ENCODE assay signal across 8 cellular contexts in the genomic region with DNA sequence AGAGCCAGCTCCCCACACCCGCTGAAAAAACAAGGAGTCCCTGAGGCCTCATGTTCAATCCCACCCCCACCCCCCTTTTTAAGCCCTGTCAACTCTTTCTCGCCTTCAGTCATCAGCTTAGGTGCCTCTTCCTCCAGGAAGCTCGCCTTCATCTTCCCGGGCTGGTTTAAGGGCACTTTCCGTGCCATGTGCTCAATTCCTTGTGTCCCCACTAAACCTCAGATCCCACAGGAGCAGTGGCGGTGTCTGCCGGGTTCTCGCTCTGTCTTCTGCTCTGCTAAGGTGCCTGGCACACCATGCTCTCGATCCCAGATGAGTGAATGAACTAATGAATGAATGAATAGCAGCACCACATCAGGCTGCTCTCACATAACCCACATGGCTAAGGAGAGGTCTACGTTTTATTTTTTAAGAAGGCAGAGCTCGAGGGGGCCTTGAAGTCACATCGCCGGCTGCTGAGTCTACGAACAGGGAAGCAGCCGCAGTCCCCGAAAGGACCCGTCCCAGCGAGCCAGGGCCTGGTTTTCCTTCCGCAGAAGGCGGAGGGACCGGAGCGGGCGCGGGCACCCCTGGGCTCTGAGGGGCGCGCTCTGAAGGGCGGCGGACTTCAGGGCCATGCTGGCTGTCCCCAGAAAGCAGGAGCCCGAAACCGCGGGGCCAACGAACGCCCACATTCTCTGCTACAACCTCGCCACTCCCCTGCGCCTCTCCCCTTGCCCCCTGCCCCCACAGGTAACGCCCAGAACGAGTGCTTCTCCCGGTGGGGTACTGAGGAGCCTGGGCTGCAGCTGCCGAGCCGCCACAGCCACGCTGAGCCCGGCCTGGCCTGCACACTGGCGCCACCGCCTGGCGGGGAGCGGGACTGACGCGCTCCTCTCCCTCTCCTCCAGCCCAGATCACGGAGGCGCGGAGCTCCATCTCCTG.
DNase-seq lines count a peak whose midpoint lies in the region; ATAC-seq and TF ChIP-seq lines count a peak whose summit lies in the region.

No MANE protein-coding gene starts in this region.

- TF ChIP-seq CTCF in activated CD8-positive, alpha-beta T cell treated with anti-CD3 and anti-CD28 coated beads for 36 hours (IDR thresholded peaks at IDR 0.05), result peak; percentile 93

- ATAC-seq in GM18873 (IDR thresholded peaks at IDR 0.05; ENCODE audit: low FRiP score, unreplicated experiment) (peak; percentile 55), HG03103 (IDR thresholded peaks at IDR 0.05; ENCODE audit: low read depth, unreplicated experiment) (peak; percentile 82)
- ATAC-seq in activated CD8-positive, alpha-beta T cell treated with anti-CD3 and anti-CD28 coated beads for 36 hours, result peak; percentile 97
- peak; percentile 92 for ATAC-seq in effector memory CD8-positive, alpha-beta T cell (replicated peaks)

- no peak overlapping the region for H3K27ac ChIP-seq in mesodermal cell (ENCODE audit: low read depth, low read length, severe bottlenecking)

- H3K36me3 ChIP-seq in mesodermal cell (ENCODE audit: control insufficient read depth, insufficient read depth, low read length), result no peaks in the 10 kb centered on the region

- DNase-seq in AG08396 (ENCODE audit: low spot score) (peak; percentile 88), NCI-H460 (ENCODE audit: extremely low read depth, low read depth) (peak; percentile 48)
- peak; percentile 79 for DNase-seq in activated CD8-positive, alpha-beta T cell treated with anti-CD3 and anti-CD28 coated beads for 36 hours
- peak; percentile 70 to 79 (median 73) for DNase-seq in effector memory CD8-positive, alpha-beta T cell
- peak; percentile 49 for DNase-seq in stimulated activated CD8-positive, alpha-beta memory T cell treated with anti-CD3 and anti-CD28 coated beads, Interleukin-15, amount 100 ng/mL, for 1 hour (ENCODE audit: low read depth)

- H3K27ac Mint-ChIP-seq in activated CD8-positive, alpha-beta T cell treated with anti-CD3 and anti-CD28 coated beads for 36 hours, result no peak overlapping the region
- peak overlapping the region in 1 of 2 donors; percentile 76 for H3K27ac Mint-ChIP-seq in effector memory CD8-positive, alpha-beta T cell

- H3K4me1 Mint-ChIP-seq in activated CD8-positive, alpha-beta T cell treated with anti-CD3 and anti-CD28 coated beads for 36 hours (ENCODE audit: low read depth), result peaks cover 5% of the 10 kb centered on the region
- H3K4me1 Mint-ChIP-seq in effector memory CD8-positive, alpha-beta T cell (ENCODE audit: low read depth in 2 of 2), result peaks cover 6 to 15% of the 10 kb centered on the region in 2 donors

- no peaks in the 10 kb centered on the region for H3K9me3 Mint-ChIP-seq in activated CD8-positive, alpha-beta T cell treated with anti-CD3 and anti-CD28 coated beads for 36 hours
- H3K9me3 Mint-ChIP-seq in effector memory CD8-positive, alpha-beta T cell, result no peaks in the 10 kb centered on the region

- H3K27me3 Mint-ChIP-seq in activated CD8-positive, alpha-beta T cell treated with anti-CD3 and anti-CD28 coated beads for 36 hours, result peaks cover 25% of the 10 kb centered on the region
- peaks cover 20 to 41% of the 10 kb centered on the region in 2 donors for H3K27me3 Mint-ChIP-seq in effector memory CD8-positive, alpha-beta T cell

- peak overlapping the region; percentile 6 for H3K4me3 ChIP-seq in mesodermal cell (ENCODE audit: extremely low read depth, insufficient read depth, low read length, poor library complexity, severe bottlenecking)

- H3K4me3 Mint-ChIP-seq in activated CD8-positive, alpha-beta T cell treated with anti-CD3 and anti-CD28 coated beads for 36 hours, result peak overlapping the region; percentile 53
- H3K4me3 Mint-ChIP-seq in effector memory CD8-positive, alpha-beta T cell, result peak overlapping the region; percentile 61 to 72

- CTCF ChIA-PET in activated CD8-positive, alpha-beta T cell treated with anti-CD3 and anti-CD28 coated beads for 36 hours (lab: Charles Lee), result interaction anchor here (0.6 to 4.4 kb wide), 53 partner anchors 9 to 706 kb away, joined by 3 to 38 read pairs (median 4); no protein-coding TSS in a partner anchor

- peaks cover 15% of the 10 kb centered on the region for H3K4me1 ChIP-seq in mesodermal cell (ENCODE audit: control insufficient read depth, insufficient read depth, low read length, poor library complexity, severe bottlenecking)

- POLR2A ChIA-PET in activated CD8-positive, alpha-beta T cell treated with anti-CD3 and anti-CD28 coated beads for 36 hours (lab: Charles Lee), result interaction anchor here (1.2 kb wide), 1 partner anchor 134 kb away, joined by 3 read pairs; no protein-coding TSS in a partner anchor

- no peaks in the 10 kb centered on the region for H3K36me3 Mint-ChIP-seq in activated CD8-positive, alpha-beta T cell treated with anti-CD3 and anti-CD28 coated beads for 36 hours (ENCODE audit: low read depth)
- H3K36me3 Mint-ChIP-seq in effector memory CD8-positive, alpha-beta T cell (ENCODE audit: insufficient read depth), result no peaks in the 10 kb centered on the region

- intact Hi-C loops in activated CD8-positive, alpha-beta T cell treated with anti-CD3 and anti-CD28 coated beads for 36 hours (cut with micrococcal nuclease), result loop anchor here (5.0 kb wide), 1 partner anchor 544 kb away; no protein-coding TSS in a partner anchor

- H3K9me3 ChIP-seq in mesodermal cell (ENCODE audit: control insufficient read depth, low read length), result no peaks in the 10 kb centered on the region

- WGBS in mesodermal cell (ENCODE audit: insufficient coverage in 2 of 2), 2 experiments, result 26 to 33% methylated on average over 22 to 32 of the region's 51 CpGs
